28 cellular contexts compared by ENCODE assay signal in genomic region chr20:61042501-61043385, GRCh38.
DNase-seq lines count a peak whose midpoint lies in the region; ATAC-seq, FAIRE-seq and TF ChIP-seq lines count a peak whose summit lies in the region.
"Had no signal": no experiment of that assay in that cellular context is flagged by ENCODE, and none has a peak within 500 bp of the region (broad histone marks: within the 10 kb centered on the region; RNA-seq: fewer than 3 reads in every experiment).

No MANE protein-coding gene starts in this region.

- no peak for TF ChIP-seq EP300 in K562 (IDR thresholded peaks at IDR 0.05; ENCODE audit: low read length)

- H3K27ac Mint-ChIP-seq in progenitor cell of endocrine pancreas: peak overlapping the region; percentile 11
- H3K27ac Mint-ChIP-seq in stimulated activated effector memory CD8-positive, alpha-beta T cell treated with anti-CD3 and anti-CD28 coated beads, Interleukin-12 subunit alpha, Interleukin-12 subunit beta, amount 100 ng/mL, for 72 hours: no peak overlapping the region
- H3K27ac Mint-ChIP-seq: activated naive CD4-positive, alpha-beta T cell treated with anti-CD3 and anti-CD28 coated beads for 36 hours; activated T-helper 1 cell treated with anti-CD3 and anti-CD28 coated beads, Interleukin-12 subunit alpha, Interleukin-12 subunit beta, Interleukin-2, Interleukin-4 antibody, amounts not matched to agents 30 ng/mL and 10 ng/mL and 1 ng/mL, durations not matched to agents 14 hours and 24 hours and 36 hours; T-helper 2 cell treated with Interferon-gamma antibody and Interleukin-4, amounts not matched to agents 5 μg/mL and 100 μg/mL, for 36 hours; WTC11 had no signal

- WGBS in K562 (ENCODE audit: insufficient coverage, low coverage, missing lambda C conversion rate): 0% methylated on average over 25 of the region's 25 CpGs

- no peaks in the 10 kb centered on the region for H3K79me2 ChIP-seq in K562 (ENCODE audit: control insufficient read depth, insufficient read depth, low read length)

- no peaks in the 10 kb centered on the region for H3K9me3 ChIP-seq in K562 (replicated peaks; ENCODE audit: control insufficient read depth, insufficient read depth, low read depth, low read length)
- H3K9me3 ChIP-seq: adrenal gland, testis had no signal

- DNase-seq in ELR (ENCODE audit: low read depth) (peak; percentile 54), HS-5 (ENCODE audit: low read depth) (peak; percentile 14), K562 (ENCODE audit: extremely low read depth in 1 of 4, low spot score in 3 of 4) (peak in 1 of 4 experiments; percentile 1), progenitor cell of endocrine pancreas (ENCODE audit: low spot score, unreplicated experiment) (no peak)
- no peak for DNase-seq in stimulated activated effector memory CD8-positive, alpha-beta T cell treated with anti-CD3 and anti-CD28 coated beads, Interleukin-12 subunit alpha, Interleukin-12 subunit beta, amount 100 ng/mL, for 72 hours (ENCODE audit: low spot score in 2 of 2)
- DNase-seq: activated CD4-positive, alpha-beta T cell treated with anti-CD3 and anti-CD28 coated beads, Interleukin-2, amount 50 U/mL, for 1 hour; activated naive CD4-positive, alpha-beta T cell treated with anti-CD3 and anti-CD28 coated beads for 36 hours; adrenal gland; brain microvascular endothelial cell; Calu3; DMS79 treated with DMSO at 0.1 percent for 48 hours; KG1; mesenchymal stem cell; MV-4-11; NCI-H146; NCI-H446; Right ventricle myocardium superior; stimulated activated naive CD4-positive, alpha-beta T cell; testis had no signal

- no peak overlapping the region for H2AFZ ChIP-seq in K562 (ENCODE audit: low read depth, low read length)

- ATAC-seq in K562 (no peak), GM18909 (IDR thresholded peaks at IDR 0.05; ENCODE audit: poor library complexity, unreplicated experiment) (no peak), GM18867 (IDR thresholded peaks at IDR 0.05; ENCODE audit: unreplicated experiment) (no peak)
- no peak for ATAC-seq in stimulated activated effector memory CD8-positive, alpha-beta T cell treated with anti-CD3 and anti-CD28 coated beads, Interleukin-12 subunit alpha, Interleukin-12 subunit beta, amount 100 ng/mL, for 72 hours
- ATAC-seq: left lobe of liver, sciatic nerve, WTC11 had no signal

- no peak overlapping the region for H3K27ac ChIP-seq in K562 (ENCODE audit: extremely low read depth, low read depth, low read length)
- H3K27ac ChIP-seq: adrenal gland, brain microvascular endothelial cell, C4-2B, epithelial cell of prostate, testis had no signal

- no TSS peak for BruUV-seq in K562 (replicated peaks; lab: Mats Ljungman, UMichigan)

- H3K4me2 ChIP-seq in K562 (ENCODE audit: insufficient read depth, low read length): no peak overlapping the region

- CTCF ChIA-PET in K562 (lab: Yijun Ruan, JAX; ENCODE audit: low intra/inter-chr PET ratio): no interaction called here

- H3K36me3 ChIP-seq in K562 (ENCODE audit: control insufficient read depth, insufficient read depth, low read length): no peaks in the 10 kb centered on the region
- H3K36me3 ChIP-seq: adrenal gland, brain microvascular endothelial cell had no signal

- H3K4me1 ChIP-seq in K562 (replicated peaks in 1 of 2; ENCODE audit: control insufficient read depth in 2 of 2, insufficient read depth in 2 of 2, low read length in 2 of 2): no peaks in the 10 kb centered on the region
- H3K4me1 ChIP-seq: adrenal gland, testis had no signal

- H3K4me1 Mint-ChIP-seq in progenitor cell of endocrine pancreas (ENCODE audit: low read depth): no peaks in the 10 kb centered on the region
- no peaks in the 10 kb centered on the region for H3K4me1 Mint-ChIP-seq in stimulated activated effector memory CD8-positive, alpha-beta T cell treated with anti-CD3 and anti-CD28 coated beads, Interleukin-12 subunit alpha, Interleukin-12 subunit beta, amount 100 ng/mL, for 72 hours
- H3K4me1 Mint-ChIP-seq: WTC11 had no signal

- peaks cover 8% of the 10 kb centered on the region for H3K27me3 Mint-ChIP-seq in progenitor cell of endocrine pancreas

- no peak overlapping the region for H3K4me3 ChIP-seq in K562
- H3K4me3 ChIP-seq: adrenal gland, testis had no signal

- H3K9me3 Mint-ChIP-seq in progenitor cell of endocrine pancreas (ENCODE audit: low read depth): no peaks in the 10 kb centered on the region
- no peaks in the 10 kb centered on the region for H3K9me3 Mint-ChIP-seq in stimulated activated effector memory CD8-positive, alpha-beta T cell treated with anti-CD3 and anti-CD28 coated beads, Interleukin-12 subunit alpha, Interleukin-12 subunit beta, amount 100 ng/mL, for 72 hours

- no peak for FAIRE-seq in K562 (lab: Jason Lieb, UNC)

- TF ChIP-seq CTCF in K562 (IDR thresholded peaks at IDR 0.05 in 2 of 3, conservative IDR thresholded peaks at IDR 0.05 in 1 of 3; ENCODE audit: insufficient read depth in 2 of 3, low read depth in 1 of 3, low read length in 3 of 3): no peak
- TF ChIP-seq CTCF in progenitor cell of endocrine pancreas (IDR thresholded peaks at IDR 0.05; ENCODE audit: unreplicated experiment): no peak

- H3K9ac ChIP-seq in K562 (ENCODE audit: insufficient read depth in 1 of 2, low read depth in 2 of 2, low read length in 2 of 2): no peak overlapping the region

- no peak for TF ChIP-seq RAD21 in K562 (CRISPR knock-in tag; conservative IDR thresholded peaks at IDR 0.05 in 1 of 2, IDR thresholded peaks at IDR 0.05 in 1 of 2)

- no peaks in the 10 kb centered on the region for H3K9me1 ChIP-seq in K562 (ENCODE audit: control insufficient read depth, insufficient read depth, low read length)

- H3K36me3 Mint-ChIP-seq in progenitor cell of endocrine pancreas (ENCODE audit: insufficient read depth): no peaks in the 10 kb centered on the region
- no peaks in the 10 kb centered on the region for H3K36me3 Mint-ChIP-seq in stimulated activated effector memory CD8-positive, alpha-beta T cell treated with anti-CD3 and anti-CD28 coated beads, Interleukin-12 subunit alpha, Interleukin-12 subunit beta, amount 100 ng/mL, for 72 hours
- H3K36me3 Mint-ChIP-seq: WTC11 had no signal

- H3K4me3 Mint-ChIP-seq in progenitor cell of endocrine pancreas (ENCODE audit: low read depth): no peak overlapping the region
- no peak overlapping the region for H3K4me3 Mint-ChIP-seq in stimulated activated effector memory CD8-positive, alpha-beta T cell treated with anti-CD3 and anti-CD28 coated beads, Interleukin-12 subunit alpha, Interleukin-12 subunit beta, amount 100 ng/mL, for 72 hours
- H3K4me3 Mint-ChIP-seq: activated naive CD4-positive, alpha-beta T cell treated with anti-CD3 and anti-CD28 coated beads for 36 hours; activated T-helper 1 cell treated with anti-CD3 and anti-CD28 coated beads, Interleukin-12 subunit alpha, Interleukin-12 subunit beta, Interleukin-2, Interleukin-4 antibody, amounts not matched to agents 30 ng/mL and 10 ng/mL and 1 ng/mL, durations not matched to agents 14 hours and 24 hours and 36 hours; T-helper 2 cell treated with Interferon-gamma antibody and Interleukin-4, amounts not matched to agents 5 μg/mL and 100 μg/mL, for 36 hours; WTC11 had no signal

- intact Hi-C loops in K562 (cut with micrococcal nuclease): no loop called here

- POLR2A ChIA-PET in K562 (lab: Yijun Ruan, JAX): no interaction called here

- in situ Hi-C loops in K562 (cut with MboI): no loop called here

- TF ChIP-seq POLR2A in K562 (conservative IDR thresholded peaks at IDR 0.05): no peak

- peaks cover 0 to 3% of the 10 kb centered on the region in 2 experiments; a peak in 1 of 5 replicates for H3K27me3 ChIP-seq in K562 (ENCODE audit: control insufficient read depth in 2 of 2, insufficient read depth in 2 of 2, low read length in 2 of 2)
- H3K27me3 ChIP-seq: adrenal gland, brain microvascular endothelial cell, testis had no signal

- H4K20me1 ChIP-seq in K562 (replicated peaks; ENCODE audit: control insufficient read depth, insufficient read depth, low read length): no peaks in the 10 kb centered on the region

Comparison
In these comparisons a context has a peak if more than half of its experiments do, and no peak if none do; other contexts are left out.
1. DNase-seq: peak in ELR (single experiment) and HS-5 (single experiment); none in progenitor cell of endocrine pancreas (single experiment) and stimulated activated effector memory CD8-positive, alpha-beta T cell treated with anti-CD3 and anti-CD28 coated beads, Interleukin-12 subunit alpha, Interleukin-12 subunit beta, amount 100 ng/mL, for 72 hours (0 of 2).